29 cellular contexts compared by ENCODE assay signal in genomic region chr4:128465523-128465922, GRCh38.
"Had no signal": no experiment of that assay in that cellular context is flagged by ENCODE, and none has a peak within 500 bp of the region (broad histone marks: within the 10 kb centered on the region; RNA-seq: fewer than 3 reads in every experiment).

No MANE protein-coding gene starts in this region.

- H3K4me3 ChIP-seq: stomach, suprapubic skin, testis, thoracic aorta, thyroid gland, tibial artery, tibial nerve, transverse colon, upper lobe of left lung, upper lobe of right lung, uterus, vagina had no signal

- H3K4me1 Mint-ChIP-seq: stimulated activated effector memory CD8-positive, alpha-beta T cell treated with anti-CD3 and anti-CD28 coated beads, Interleukin-12 subunit alpha, Interleukin-12 subunit beta, amount 100 ng/mL, for 72 hours; stimulated activated memory B cell treated with anti-CD40 and anti-IgM and Interleukin-4, amounts not matched to agents 10 μg/mL and 1 μg/mL and 100 μg/mL, for 72 hours; stimulated activated naive B cell treated with anti-CD40 and anti-IgM and Interleukin-4, amounts not matched to agents 10 μg/mL and 1 μg/mL and 100 μg/mL, for 72 hours; stimulated activated naive CD8-positive, alpha-beta T cell treated with anti-CD3 and anti-CD28 coated beads, Interleukin-15, amount 100 ng/mL, for 72 hours had no signal

- FAIRE-seq: urothelium cell line had no signal

- H3K27me3 Mint-ChIP-seq: stimulated activated memory B cell treated with anti-CD40 and anti-IgM and Interleukin-4, amounts not matched to agents 10 μg/mL and 1 μg/mL and 100 μg/mL, for 72 hours; stimulated activated naive B cell treated with anti-CD40 and anti-IgM and Interleukin-4, amounts not matched to agents 10 μg/mL and 1 μg/mL and 100 μg/mL, for 72 hours; stimulated activated naive CD8-positive, alpha-beta T cell treated with anti-CD3 and anti-CD28 coated beads, Interleukin-15, amount 100 ng/mL, for 72 hours; stimulated activated naive CD8-positive, alpha-beta T cell treated with anti-CD3 and anti-CD28 coated beads, Interleukin-15, Interleukin-2, amounts not matched to agents 100 ng/mL and 50 ng/mL, for 24 hours; type B pancreatic cell had no signal

- DNase-seq: stimulated activated CD4-positive, alpha-beta T cell treated with anti-CD3 and anti-CD28 coated beads, Interleukin-2, amount 100 ng/mL, for 48 hours; stimulated activated CD4-positive, alpha-beta T cell treated with anti-CD3 and anti-CD28 coated beads, Interleukin-4, amount 100 ng/mL, for 1 hour; stimulated activated CD4-positive, alpha-beta T cell treated with anti-CD3 and anti-CD28 coated beads, Interleukin-4, amount 100 ng/mL, for 24 hours; stimulated activated CD4-positive, alpha-beta T cell treated with anti-CD3 and anti-CD28 coated beads, Interleukin-4, amount 100 ng/mL, for 4 hours; stimulated activated CD8-positive, alpha-beta memory T cell treated with anti-CD3 and anti-CD28 coated beads, Interleukin-4, amount 100 ng/mL, for 48 hours; stimulated activated naive B cell treated with anti-CD40 and anti-IgM and Interleukin-4, amounts not matched to agents 10 μg/mL and 1 μg/mL and 100 μg/mL, for 72 hours; stimulated activated naive CD4-positive, alpha-beta T cell; stimulated activated naive CD4-positive, alpha-beta T cell treated with Interleukin-2 at 50 U/mL for 16 hours; stimulated activated naive CD8-positive, alpha-beta T cell treated with anti-CD3 and anti-CD28 coated beads, Interleukin-15, amount 100 ng/mL, for 72 hours; stimulated activated naive CD8-positive, alpha-beta T cell treated with anti-CD3 and anti-CD28 coated beads, Interleukin-15, Interleukin-2, amounts not matched to agents 100 U/mL and 50 U/mL, for 24 hours; stomach; substantia nigra; testis; thyroid gland; tibial artery; transverse colon; trophoblast cell; upper lobe of left lung; upper lobe of right lung; uterus had no signal

- H3K4me1 ChIP-seq: uterus had no signal

- H3K36me3 Mint-ChIP-seq: stimulated activated effector memory CD8-positive, alpha-beta T cell treated with anti-CD3 and anti-CD28 coated beads, Interleukin-12 subunit alpha, Interleukin-12 subunit beta, amount 100 ng/mL, for 72 hours; stimulated activated memory B cell treated with anti-CD40 and anti-IgM and Interleukin-4, amounts not matched to agents 10 μg/mL and 1 μg/mL and 100 μg/mL, for 72 hours; stimulated activated naive B cell treated with anti-CD40 and anti-IgM and Interleukin-4, amounts not matched to agents 10 μg/mL and 1 μg/mL and 100 μg/mL, for 72 hours; type B pancreatic cell had no signal

- H3K4me3 Mint-ChIP-seq: stimulated activated effector memory CD8-positive, alpha-beta T cell treated with anti-CD3 and anti-CD28 coated beads, Interleukin-12 subunit alpha, Interleukin-12 subunit beta, amount 100 ng/mL, for 72 hours; stimulated activated memory B cell treated with anti-CD40 and anti-IgM and Interleukin-4, amounts not matched to agents 10 μg/mL and 1 μg/mL and 100 μg/mL, for 72 hours; stimulated activated naive B cell treated with anti-CD40 and anti-IgM and Interleukin-4, amounts not matched to agents 10 μg/mL and 1 μg/mL and 100 μg/mL, for 72 hours; stimulated activated naive CD8-positive, alpha-beta T cell treated with anti-CD3 and anti-CD28 coated beads, Interleukin-15, amount 100 ng/mL, for 72 hours; stimulated activated naive CD8-positive, alpha-beta T cell treated with anti-CD3 and anti-CD28 coated beads, Interleukin-15, Interleukin-2, amounts not matched to agents 100 ng/mL and 50 ng/mL, for 24 hours; type B pancreatic cell had no signal

- H3K27me3 ChIP-seq: stomach, suprapubic skin, testis, thyroid gland, tibial artery, tibial nerve, transverse colon, upper lobe of left lung, upper lobe of right lung, uterus, vagina had no signal

- H3K27ac ChIP-seq: stomach, suprapubic skin, testis, thoracic aorta, thyroid gland, tibial artery, tibial nerve, transverse colon, upper lobe of left lung, upper lobe of right lung, uterus, vagina had no signal

- ATAC-seq: stimulated activated effector memory CD8-positive, alpha-beta T cell treated with anti-CD3 and anti-CD28 coated beads, Interleukin-12 subunit alpha, Interleukin-12 subunit beta, amount 100 ng/mL, for 72 hours; stimulated activated memory B cell treated with anti-CD40 and anti-IgM and Interleukin-4, amounts not matched to agents 10 μg/mL and 1 μg/mL and 100 μg/mL, for 72 hours; stimulated activated naive B cell treated with anti-CD40 and anti-IgM and Interleukin-4, amounts not matched to agents 10 μg/mL and 1 μg/mL and 100 μg/mL, for 72 hours; stimulated activated naive CD8-positive, alpha-beta T cell treated with anti-CD3 and anti-CD28 coated beads, Interleukin-15, amount 100 ng/mL, for 72 hours; stimulated activated naive CD8-positive, alpha-beta T cell treated with anti-CD3 and anti-CD28 coated beads, Interleukin-15, Interleukin-2, amounts not matched to agents 100 U/mL and 50 U/mL, for 24 hours; upper lobe of right lung had no signal

- H3K9me3 Mint-ChIP-seq: stimulated activated effector memory CD8-positive, alpha-beta T cell treated with anti-CD3 and anti-CD28 coated beads, Interleukin-12 subunit alpha, Interleukin-12 subunit beta, amount 100 ng/mL, for 72 hours; stimulated activated memory B cell treated with anti-CD40 and anti-IgM and Interleukin-4, amounts not matched to agents 10 μg/mL and 1 μg/mL and 100 μg/mL, for 72 hours; stimulated activated naive CD8-positive, alpha-beta T cell treated with anti-CD3 and anti-CD28 coated beads, Interleukin-15, amount 100 ng/mL, for 72 hours; stimulated activated naive CD8-positive, alpha-beta T cell treated with anti-CD3 and anti-CD28 coated beads, Interleukin-15, Interleukin-2, amounts not matched to agents 100 ng/mL and 50 ng/mL, for 24 hours; type B pancreatic cell had no signal

- H3K9me3 ChIP-seq: stomach, suprapubic skin, testis, thoracic aorta, thyroid gland, tibial artery, tibial nerve, transverse colon, upper lobe of left lung, upper lobe of right lung, uterus, vagina had no signal

- H3K36me3 ChIP-seq: stomach, suprapubic skin, thoracic aorta, thyroid gland, tibial artery, tibial nerve, transverse colon, upper lobe of left lung, upper lobe of right lung, uterus, vagina had no signal

- H3K27ac Mint-ChIP-seq: stimulated activated effector memory CD8-positive, alpha-beta T cell treated with anti-CD3 and anti-CD28 coated beads, Interleukin-12 subunit alpha, Interleukin-12 subunit beta, amount 100 ng/mL, for 72 hours; stimulated activated memory B cell treated with anti-CD40 and anti-IgM and Interleukin-4, amounts not matched to agents 10 μg/mL and 1 μg/mL and 100 μg/mL, for 72 hours; stimulated activated naive B cell treated with anti-CD40 and anti-IgM and Interleukin-4, amounts not matched to agents 10 μg/mL and 1 μg/mL and 100 μg/mL, for 72 hours; stimulated activated naive CD8-positive, alpha-beta T cell treated with anti-CD3 and anti-CD28 coated beads, Interleukin-15, amount 100 ng/mL, for 72 hours; stimulated activated naive CD8-positive, alpha-beta T cell treated with anti-CD3 and anti-CD28 coated beads, Interleukin-15, Interleukin-2, amounts not matched to agents 100 ng/mL and 50 ng/mL, for 24 hours; type B pancreatic cell had no signal
